19 cellular contexts compared by ENCODE assay signal in the genomic region with DNA sequence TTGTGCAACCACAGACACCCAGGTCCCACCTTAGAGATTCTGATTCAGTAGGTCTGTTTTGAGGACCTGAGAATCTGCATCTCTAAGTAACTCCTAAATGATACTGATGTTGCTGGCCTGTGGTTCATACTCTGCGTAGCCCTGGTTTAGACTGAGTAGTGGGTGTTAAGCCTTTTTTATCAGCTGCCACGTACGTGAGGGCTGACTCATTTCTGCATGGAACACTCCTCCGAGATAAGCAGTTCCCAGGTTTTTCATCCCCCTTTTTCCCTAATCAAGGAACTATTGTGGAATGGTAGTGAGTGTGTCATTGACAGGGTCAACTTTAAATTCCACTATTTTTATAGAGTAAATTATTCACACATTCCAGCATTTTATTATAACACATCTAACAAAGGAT.
"Had no signal": no experiment of that assay in that cellular context is flagged by ENCODE, and none has a peak within 500 bp of the region (broad histone marks: within the 10 kb centered on the region; RNA-seq: fewer than 3 reads in every experiment).

No MANE protein-coding gene starts in this region.

- ATAC-seq: activated CD8-positive, alpha-beta T cell treated with anti-CD3 and anti-CD28 coated beads for 36 hours; activated T-helper 17 cell treated with anti-CD3 and anti-CD28 coated beads, Interleukin-2, amount 50 U/mL, for 72 hours; lower lobe of right lung; natural killer cell treated with Interleukin-12 subunit alpha and Interleukin-12 subunit beta and Interleukin-15 and Interleukin-18, amount 100 ng/mL, for 72 hours; stimulated activated memory B cell treated with anti-CD40 and anti-IgM and Interleukin-4, amounts not matched to agents 10 μg/mL and 1 μg/mL and 100 μg/mL, for 72 hours; T-cell had no signal

- H3K36me3 ChIP-seq: lower lobe of right lung, upper lobe of right lung had no signal

- H3K4me3 ChIP-seq: coronary artery, lower lobe of right lung, testis, upper lobe of right lung had no signal

- H3K27ac ChIP-seq: coronary artery, lower lobe of right lung, testis, upper lobe of right lung had no signal

- H3K9me3 ChIP-seq: lower lobe of right lung, SK-N-SH, testis, upper lobe of right lung had no signal

- DNase-seq: activated CD4-positive, alpha-beta T cell treated with anti-CD3 and anti-CD28 coated beads for 48 hours; activated CD4-positive, CD25-positive, alpha-beta regulatory T cell; activated CD8-positive, alpha-beta T cell treated with anti-CD3 and anti-CD28 coated beads for 36 hours; activated naive CD4-positive, alpha-beta T cell; activated naive CD8-positive, alpha-beta T cell treated with anti-CD3 and anti-CD28 coated beads, Interleukin-2, amount 10 ng/mL, durations not matched to agents 7 days and 5 days; activated T-cell treated with anti-CD3 and anti-CD28 coated beads, Interleukin-2, amount 50 U/mL, for 1 hour; lower lobe of right lung; posterior cingulate gyrus; retina; SK-N-SH; stimulated activated CD4-positive, alpha-beta T cell treated with anti-CD3 and anti-CD28 coated beads, Interleukin-4, amount 100 ng/mL, for 4 hours; T-cell; T-helper 9 cell; testis; upper lobe of right lung had no signal

- H3K27me3 ChIP-seq: testis, upper lobe of right lung had no signal
